ENCODE assay signal across 10 cellular contexts in the genomic region with DNA sequence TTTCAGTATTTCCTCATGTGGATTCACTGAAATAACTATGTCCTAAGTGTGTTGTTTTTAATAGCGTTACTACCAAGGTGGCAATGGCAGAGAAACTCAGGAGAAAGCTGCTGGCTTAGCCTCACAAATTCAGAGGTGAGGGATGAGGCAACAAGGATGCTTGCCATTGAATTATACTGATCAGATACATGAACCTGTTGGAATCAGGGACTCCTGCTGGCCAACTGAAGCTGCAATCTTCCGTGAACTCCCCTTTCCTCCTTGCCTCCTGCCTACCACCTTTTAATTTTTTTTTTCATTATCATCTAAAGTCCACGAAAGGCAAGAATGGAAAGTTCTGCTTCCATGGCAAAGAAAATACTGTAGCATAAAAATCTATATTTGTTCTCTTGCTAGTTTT.
DNase-seq lines count a peak whose midpoint lies in the region; ATAC-seq and TF ChIP-seq lines count a peak whose summit lies in the region.
"Had no signal": no experiment of that assay in that cellular context is flagged by ENCODE, and none has a peak within 500 bp of the region (broad histone marks: within the 10 kb centered on the region; RNA-seq: fewer than 3 reads in every experiment).

No MANE protein-coding gene starts in this region.

- no peak overlapping the region for H3K18ac ChIP-seq in mesenchymal stem cell (ENCODE audit: low read depth in 1 of 2, low read length in 2 of 2)

- no peaks in the 10 kb centered on the region for H3K9me3 ChIP-seq in mesenchymal stem cell (ENCODE audit: control insufficient read depth, low read length)
- no peaks in the 10 kb centered on the region for H3K9me3 ChIP-seq in tibial nerve
- no peaks in the 10 kb centered on the region for H3K9me3 ChIP-seq in CD4-positive, alpha-beta T cell (ENCODE audit: control insufficient read depth, low read length)

- H3K36me3 ChIP-seq in mesenchymal stem cell (ENCODE audit: control insufficient read depth in 1 of 2, insufficient read depth in 2 of 2, low read depth in 1 of 2, low read length in 2 of 2) = no peaks in the 10 kb centered on the region
- H3K36me3 ChIP-seq in tibial nerve = no peaks in the 10 kb centered on the region

- H2BK15ac ChIP-seq in mesenchymal stem cell (ENCODE audit: low read depth, poor library complexity, severe bottlenecking) = no peak overlapping the region

- no peak overlapping the region for H3K4ac ChIP-seq in mesenchymal stem cell (ENCODE audit: low read depth in 1 of 2, low read length in 2 of 2)

- no peak overlapping the region for H3K14ac ChIP-seq in mesenchymal stem cell (ENCODE audit: low read length in 2 of 2)

- H3K23ac ChIP-seq in mesenchymal stem cell (ENCODE audit: low read length in 2 of 2) = no peak overlapping the region

- POLR2A ChIA-PET in CD4-positive, alpha-beta T cell (lab: Charles Lee) = no interaction called here

- H3K36me3 Mint-ChIP-seq in chondrocyte (ENCODE audit: low read depth) = peaks cover 4% of the 10 kb centered on the region
- no peaks in the 10 kb centered on the region for H3K36me3 Mint-ChIP-seq in CD4-positive, alpha-beta T cell (ENCODE audit: low read depth)

- H4K91ac ChIP-seq in mesenchymal stem cell (ENCODE audit: low read length) = no peak overlapping the region

- H2AK5ac ChIP-seq in mesenchymal stem cell (ENCODE audit: low read length, severe bottlenecking) = no peak overlapping the region

- H3K27ac ChIP-seq in mesenchymal stem cell (ENCODE audit: low read length, poor library complexity, severe bottlenecking) (no peak overlapping the region), tibial nerve (peak overlapping the region; percentile 36 to 84 (median 64))
- H3K27ac ChIP-seq in CD4-positive, alpha-beta T cell (ENCODE audit: low read depth, low read length) = no peak overlapping the region

- H2BK120ac ChIP-seq in mesenchymal stem cell (ENCODE audit: low read depth, low read length) = no peak overlapping the region

- H3K4me1 ChIP-seq in mesenchymal stem cell (ENCODE audit: control insufficient read depth, insufficient read depth, low read depth, low read length) = no peaks in the 10 kb centered on the region
- peaks cover 0 to 37% (median 16%) of the 10 kb centered on the region in 4 donors for H3K4me1 ChIP-seq in tibial nerve

- no peak for ATAC-seq in CD4-positive, alpha-beta T cell (ENCODE audit: poor library complexity)
- ATAC-seq: activated CD8-positive, alpha-beta T cell treated with anti-CD3 and anti-CD28 coated beads, Interleukin-2, amount 10 ng/mL, durations not matched to agents 7 days and 5 days had no signal

- WGBS in mesenchymal stem cell = 82% methylated on average over 3 of the region's 3 CpGs
- 64 to 69% methylated on average over 3 of the region's 3 CpGs for WGBS in tibial nerve, 2 donors

- peak; percentile 70 for TF ChIP-seq CTCF in chondrocyte (IDR thresholded peaks at IDR 0.05)
- no peak for TF ChIP-seq CTCF in tibial nerve (IDR thresholded peaks at IDR 0.05)
- TF ChIP-seq CTCF in CD4-positive, alpha-beta T cell (IDR thresholded peaks at IDR 0.05) = no peak

- no peak overlapping the region for H2BK12ac ChIP-seq in mesenchymal stem cell (ENCODE audit: low read length in 2 of 2)

- no peak overlapping the region for H2AFZ ChIP-seq in mesenchymal stem cell (ENCODE audit: low read depth, low read length)

- H3K27me3 ChIP-seq in mesenchymal stem cell (ENCODE audit: control insufficient read depth in 1 of 2, insufficient read depth in 1 of 2, low read length in 2 of 2) = peaks cover 0 to 9% of the 10 kb centered on the region in 2 experiments
- no peaks in the 10 kb centered on the region for H3K27me3 ChIP-seq in tibial nerve
- H3K27me3 ChIP-seq in CD4-positive, alpha-beta T cell (ENCODE audit: control insufficient read depth, insufficient read depth, low read length) = no peaks in the 10 kb centered on the region

- intact Hi-C loops in posterior vena cava (cut with DNase I) = loop anchor here in 1 of 2 donors (5.0 to 10.0 kb wide), 3 partner anchors 115 to 282 kb away; a partner anchor contains a TSS
- intact Hi-C loops in CD4-positive, alpha-beta T cell (cut with DNase I, micrococcal nuclease) = no loop called here

- TF ChIP-seq POLR2A in tibial nerve (IDR thresholded peaks at IDR 0.05) = no peak

- no peak overlapping the region for H2BK5ac ChIP-seq in mesenchymal stem cell (ENCODE audit: low read depth, low read length, poor library complexity, severe bottlenecking)

- H3K9ac ChIP-seq in mesenchymal stem cell (ENCODE audit: low read length) = peak overlapping the region; percentile 84

- H3K27ac Mint-ChIP-seq in chondrocyte (ENCODE audit: unreplicated experiment) = peak overlapping the region; percentile 95
- no peak overlapping the region for H3K27ac Mint-ChIP-seq in CD4-positive, alpha-beta T cell
- H3K27ac Mint-ChIP-seq: activated CD8-positive, alpha-beta T cell treated with anti-CD3 and anti-CD28 coated beads, Interleukin-2, amount 10 ng/mL, durations not matched to agents 7 days and 5 days had no signal

- no peak overlapping the region for H4K8ac ChIP-seq in mesenchymal stem cell (ENCODE audit: low read length)

- peaks cover 38% of the 10 kb centered on the region for H3K4me1 Mint-ChIP-seq in chondrocyte (ENCODE audit: low read depth)
- H3K4me1 Mint-ChIP-seq in CD4-positive, alpha-beta T cell (ENCODE audit: low read depth) = no peaks in the 10 kb centered on the region

- CTCF ChIA-PET in CD4-positive, alpha-beta T cell (lab: Charles Lee) = no interaction called here

- no peaks in the 10 kb centered on the region for H3K79me1 ChIP-seq in mesenchymal stem cell (replicated peaks; ENCODE audit: low read length, poor library complexity, severe bottlenecking)

- DNase-seq in NCI-H82 (lab: John Stamatoyannopoulos, UW) (peak; percentile 9), NCI-H82 treated with DMSO at 0.1 percent for 48 hours (lab: John Stamatoyannopoulos, UW; ENCODE audit: unreplicated experiment) (no peak), chondrocyte (ENCODE audit: low spot score) (no peak), mesenchymal stem cell (no peak), tibial nerve (ENCODE audit: low spot score in 2 of 2) (no peak), posterior vena cava (ENCODE audit: low spot score) (no peak), NCI-H526 (lab: John Stamatoyannopoulos, UW) (no peak)
- no peak for DNase-seq in CD4-positive, alpha-beta T cell
- DNase-seq: activated CD8-positive, alpha-beta T cell treated with anti-CD3 and anti-CD28 coated beads, Interleukin-2, amount 10 ng/mL, durations not matched to agents 7 days and 5 days; central memory CD4-positive, alpha-beta T cell had no signal

- no peaks in the 10 kb centered on the region for H3K9me3 Mint-ChIP-seq in chondrocyte (ENCODE audit: low read depth)
- H3K9me3 Mint-ChIP-seq in CD4-positive, alpha-beta T cell = no peaks in the 10 kb centered on the region

- H3K4me3 ChIP-seq in mesenchymal stem cell (ENCODE audit: insufficient read depth in 1 of 2, low read depth in 1 of 2, low read length in 2 of 2) = no peak overlapping the region
- H3K4me3 ChIP-seq in tibial nerve = no peak overlapping the region

- no peak overlapping the region for H3K4me2 ChIP-seq in mesenchymal stem cell (ENCODE audit: low read length, poor library complexity, severe bottlenecking)

- no peaks in the 10 kb centered on the region for H3K27me3 Mint-ChIP-seq in chondrocyte (ENCODE audit: low read depth)
- H3K27me3 Mint-ChIP-seq in CD4-positive, alpha-beta T cell = no peaks in the 10 kb centered on the region

- H3K4me3 Mint-ChIP-seq in chondrocyte (ENCODE audit: unreplicated experiment) = no peak overlapping the region
- H3K4me3 Mint-ChIP-seq in CD4-positive, alpha-beta T cell = no peak overlapping the region
- H3K4me3 Mint-ChIP-seq: activated CD8-positive, alpha-beta T cell treated with anti-CD3 and anti-CD28 coated beads, Interleukin-2, amount 10 ng/mL, durations not matched to agents 7 days and 5 days had no signal

- TF ChIP-seq EP300 in tibial nerve (IDR thresholded peaks at IDR 0.05) = no peak

Comparison
In these comparisons a context has a peak if more than half of its experiments do, and no peak if none do; other contexts are left out.
1. H3K27ac ChIP-seq: peak in tibial nerve (4 of 4); none in mesenchymal stem cell (single experiment) and CD4-positive, alpha-beta T cell (single experiment).